In genomic region chr10:35167342-35167741, GRCh38 we compare ENCODE assay signal across 26 cellular contexts.
"Had no signal": no experiment of that assay in that cellular context is flagged by ENCODE, and none has a peak within 500 bp of the region (broad histone marks: within the 10 kb centered on the region; RNA-seq: fewer than 3 reads in every experiment).

No MANE protein-coding gene starts in this region.

- ATAC-seq: esophagus mucosa, gastroesophageal sphincter, heart left ventricle, left cardiac atrium, left lung, left ventricle myocardium superior, lower lobe of right lung, mucosa of descending colon had no signal

- H3K27ac ChIP-seq: coronary artery, epithelial cell of prostate, esophagus squamous epithelium, gastroesophageal sphincter, heart left ventricle, hepatocyte, left lung, lower lobe of right lung had no signal

- H3K4me1 ChIP-seq: left lung, lower lobe of right lung had no signal

- H3K4me3 Mint-ChIP-seq: mesothelial cell of epicardium, naive B cell had no signal

- FAIRE-seq: colon, endometrium, islet of Langerhans, keratinocyte had no signal

- H3K36me3 ChIP-seq: esophagus squamous epithelium, gastroesophageal sphincter, heart left ventricle, left lung, lower lobe of right lung had no signal

- H3K27me3 ChIP-seq: esophagus squamous epithelium, gastroesophageal sphincter, heart left ventricle, hepatocyte, left lung had no signal

- H3K4me3 ChIP-seq: coronary artery, esophagus squamous epithelium, gastroesophageal sphincter, heart left ventricle, hepatocyte, left lung, lower lobe of right lung, mucosa of descending colon had no signal

- H3K27ac Mint-ChIP-seq: mesothelial cell of epicardium had no signal

- H2AFZ ChIP-seq: hepatocyte had no signal

- H3K79me2 ChIP-seq: hepatocyte had no signal

- H3K36me3 Mint-ChIP-seq: naive B cell had no signal

- H3K4me1 Mint-ChIP-seq: naive B cell had no signal

- H3K4me2 ChIP-seq: hepatocyte had no signal

- H3K27me3 Mint-ChIP-seq: naive B cell had no signal

- H3K9me3 ChIP-seq: esophagus squamous epithelium, mucosa of descending colon had no signal

- DNase-seq: dermis blood vessel endothelial cell; effector CD4-positive, alpha-beta T cell; effector memory CD4-positive, alpha-beta T cell; erythroblast; esophagus squamous epithelium; foreskin fibroblast; foreskin melanocyte; heart left ventricle; hypothalamus; left cardiac atrium; left lung; left ventricle myocardium superior; lower lobe of right lung; mesenchymal stem cell; mucosa of descending colon; naive B cell had no signal
